In the genomic region with DNA sequence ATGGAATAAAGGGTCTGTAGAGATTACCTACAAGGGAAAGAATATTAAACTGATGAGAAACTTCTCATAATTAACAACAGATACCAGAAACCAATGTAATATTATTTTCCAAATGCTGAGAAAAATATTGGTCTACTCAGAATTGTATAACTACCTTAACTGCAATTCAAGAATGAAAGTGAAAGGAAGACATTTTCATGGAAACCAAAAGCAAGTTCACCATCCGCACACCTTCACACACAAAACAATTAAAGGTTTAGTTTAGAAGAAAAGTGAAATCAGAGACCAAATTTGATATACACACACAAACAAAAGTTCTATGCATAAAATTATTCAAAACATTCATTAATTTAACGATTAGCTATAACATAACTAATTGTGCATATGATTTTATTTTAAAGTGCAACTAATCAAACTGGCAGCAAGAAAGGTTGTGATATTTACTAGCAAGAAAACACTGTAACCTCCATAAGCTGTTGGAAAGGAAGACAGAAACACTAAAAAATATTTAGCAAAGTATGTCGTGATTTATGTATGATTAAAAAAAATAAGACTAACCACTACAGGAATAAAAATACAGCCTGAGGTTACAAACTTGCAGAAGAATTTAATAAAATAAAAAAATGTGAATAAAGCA, we compare ENCODE assay signal across 9 cellular contexts.
DNase-seq lines count a peak whose midpoint lies in the region; ATAC-seq and TF ChIP-seq lines count a peak whose summit lies in the region.
"Had no signal": no experiment of that assay in that cellular context is flagged by ENCODE, and none has a peak within 500 bp of the region (broad histone marks: within the 10 kb centered on the region; RNA-seq: fewer than 3 reads in every experiment).

No MANE protein-coding gene starts in this region.

- peak overlapping the region; percentile 20 for H3K4me3 Mint-ChIP-seq in activated T-cell treated with anti-CD3 and anti-CD28 coated beads, Interleukin-2, amount 50 U/mL, for 24 hours
- peak overlapping the region; percentile 46 to 83 (median 70) for H3K4me3 Mint-ChIP-seq in immature natural killer cell

- no peaks in the 10 kb centered on the region for H3K27me3 Mint-ChIP-seq in activated T-cell treated with anti-CD3 and anti-CD28 coated beads, Interleukin-2, amount 50 U/mL, for 24 hours
- H3K27me3 Mint-ChIP-seq in immature natural killer cell (ENCODE audit: low read depth in 3 of 3) = no peaks in the 10 kb centered on the region

- no peaks in the 10 kb centered on the region for H3K36me3 Mint-ChIP-seq in activated T-cell treated with anti-CD3 and anti-CD28 coated beads, Interleukin-2, amount 50 U/mL, for 24 hours (ENCODE audit: low read depth)
- no peaks in the 10 kb centered on the region for H3K36me3 Mint-ChIP-seq in immature natural killer cell

- H3K4me3 ChIP-seq in testis = no peak overlapping the region

- intact Hi-C loops in testis (cut with DNase I; ENCODE audit: low total_unique reads) = no loop called here

- peaks cover 14% of the 10 kb centered on the region for H3K4me1 Mint-ChIP-seq in activated T-cell treated with anti-CD3 and anti-CD28 coated beads, Interleukin-2, amount 50 U/mL, for 24 hours (ENCODE audit: low read depth)
- peaks cover 19 to 24% of the 10 kb centered on the region in 2 donors for H3K4me1 Mint-ChIP-seq in immature natural killer cell

- DNase-seq in activated T-cell treated with anti-CD3 and anti-CD28 coated beads, Interleukin-2, amount 50 U/mL, for 24 hours = no peak
- DNase-seq in activated T-cell treated with anti-CD3 and anti-CD28 coated beads, Interleukin-2, amount 50 U/mL, for 1 hour = no peak
- DNase-seq in GM20000 (ENCODE audit: low spot score) (peak; percentile 9), immature natural killer cell (peak in 1 of 3 donors; percentile 3), testis (no peak), HuH-7.5 (ENCODE audit: low spot score) (no peak)
- DNase-seq: Karpas-422 had no signal

- H3K4me1 ChIP-seq in testis = no peaks in the 10 kb centered on the region

- H3K27ac ChIP-seq in testis = no peak overlapping the region

- no peaks in the 10 kb centered on the region for H3K9me3 Mint-ChIP-seq in activated T-cell treated with anti-CD3 and anti-CD28 coated beads, Interleukin-2, amount 50 U/mL, for 24 hours
- peaks cover 0 to 4% (median 0%) of the 10 kb centered on the region in 6 donors for H3K9me3 Mint-ChIP-seq in immature natural killer cell

- H3K27ac Mint-ChIP-seq in activated T-cell treated with anti-CD3 and anti-CD28 coated beads, Interleukin-2, amount 50 U/mL, for 24 hours = no peak overlapping the region
- peak overlapping the region in 3 of 6 donors; percentile 4 to 39 (median 22) for H3K27ac Mint-ChIP-seq in immature natural killer cell

- ATAC-seq in HG03565 (IDR thresholded peaks at IDR 0.05; ENCODE audit: unreplicated experiment) (peak; percentile 64), HG03025 (IDR thresholded peaks at IDR 0.05; ENCODE audit: low FRiP score, unreplicated experiment) (no peak)

- H3K9me3 ChIP-seq in testis = no peaks in the 10 kb centered on the region

- H3K36me3 ChIP-seq in testis (ENCODE audit: low read depth, missing control alignments) = no peaks in the 10 kb centered on the region

- TF ChIP-seq POLR2A in testis (IDR thresholded peaks at IDR 0.05) = no peak

- 78 to 84% methylated on average over 3 of the region's 3 CpGs for WGBS in testis, 2 donors

- H3K27me3 ChIP-seq in testis = no peaks in the 10 kb centered on the region

- no peak for TF ChIP-seq CTCF in GM20000 (IDR thresholded peaks at IDR 0.05; ENCODE audit: extremely low read depth, missing control alignments)
- no peak for TF ChIP-seq CTCF in testis (IDR thresholded peaks at IDR 0.05)
